Comparison of ENCODE assay signal across 27 cellular contexts in the genomic region with DNA sequence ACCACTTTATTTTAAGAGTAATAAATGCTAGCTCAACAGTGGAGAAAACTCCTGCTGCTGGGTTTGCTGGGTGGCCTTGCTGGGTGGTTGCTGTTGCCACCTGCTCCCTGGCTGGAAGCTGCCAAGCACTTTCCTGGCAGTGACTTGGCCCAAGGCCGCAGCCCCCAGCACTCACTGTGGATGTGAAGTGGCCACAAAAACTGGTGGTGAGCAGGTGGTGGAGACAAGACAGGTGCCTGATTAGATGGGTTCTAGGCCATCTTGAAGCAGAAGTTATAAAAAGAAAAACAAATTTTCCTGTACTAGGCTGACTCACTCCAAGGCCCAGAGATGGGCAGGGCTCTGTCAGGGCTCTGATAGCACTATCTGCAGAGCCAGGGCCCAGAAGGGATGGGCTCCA.
"Had no signal": no experiment of that assay in that cellular context is flagged by ENCODE, and none has a peak within 500 bp of the region (broad histone marks: within the 10 kb centered on the region; RNA-seq: fewer than 3 reads in every experiment).

No MANE protein-coding gene starts in this region.

- H3K4me1 ChIP-seq: adrenal gland, body of pancreas, esophagus squamous epithelium, gastroesophageal sphincter, heart right ventricle had no signal

- DNase-seq: activated CD4-positive, alpha-beta memory T cell treated with anti-CD3 and anti-CD28 coated beads for 36 hours; activated CD4-positive, alpha-beta T cell treated with anti-CD3 and anti-CD28 coated beads for 36 hours; activated CD4-positive, alpha-beta T cell treated with anti-CD3 and anti-CD28 coated beads, Interleukin-2, amount 10 ng/mL, durations not matched to agents 24 days and 14 days; activated CD4-positive, CD25-positive, alpha-beta regulatory T cell; activated CD4-positive, CD25-positive, alpha-beta regulatory T cell treated with anti-CD3 and anti-CD28 coated beads, Interleukin-2, amount 50 U/mL, for 72 hours; activated CD8-positive, alpha-beta T cell treated with anti-CD3 and anti-CD28 coated beads, Interleukin-2, amount 10 ng/mL, durations not matched to agents 7 days and 5 days; activated effector memory CD4-positive, alpha-beta T cell treated with anti-CD3 and anti-CD28 coated beads, Interleukin-2, amount 50 U/mL, for 16 hours; activated naive CD4-positive, alpha-beta T cell treated with anti-CD3 and anti-CD28 coated beads for 36 hours; activated naive CD8-positive, alpha-beta T cell treated with anti-CD3 and anti-CD28 coated beads for 36 hours; activated naive CD8-positive, alpha-beta T cell treated with anti-CD3 and anti-CD28 coated beads, Interleukin-2, amount 50 U/mL, for 24 hours; activated T-cell treated with anti-CD3 and anti-CD28 coated beads, Interleukin-2, amount 50 U/mL, for 4 hours; adrenal gland; amygdala; aorta; body of pancreas; caudate nucleus; cortex of kidney; dermis blood vessel endothelial cell; effector CD8-positive, alpha-beta T cell; esophagus squamous epithelium; foreskin melanocyte; heart right ventricle; T-helper 2 cell had no signal

- H3K27me3 ChIP-seq: body of pancreas had no signal

- H3K36me3 ChIP-seq: adrenal gland, esophagus squamous epithelium, gastroesophageal sphincter, heart right ventricle had no signal

- H3K27ac ChIP-seq: adrenal gland, body of pancreas, esophagus squamous epithelium, gastroesophageal sphincter, heart right ventricle had no signal

- H3K4me1 Mint-ChIP-seq: activated CD4-positive, alpha-beta T cell treated with anti-CD3 and anti-CD28 coated beads for 36 hours; activated CD4-positive, alpha-beta T cell treated with anti-CD3 and anti-CD28 coated beads, Interleukin-2, amount 10 ng/mL, durations not matched to agents 24 days and 14 days; activated naive CD4-positive, alpha-beta T cell treated with anti-CD3 and anti-CD28 coated beads, Interleukin-2, amount 50 U/mL, for 24 hours; activated naive CD8-positive, alpha-beta T cell treated with anti-CD3 and anti-CD28 coated beads for 36 hours; activated naive CD8-positive, alpha-beta T cell treated with anti-CD3 and anti-CD28 coated beads, Interleukin-2, amount 50 U/mL, for 24 hours had no signal

- H3K4me3 Mint-ChIP-seq: activated CD4-positive, alpha-beta memory T cell treated with anti-CD3 and anti-CD28 coated beads for 36 hours; activated CD4-positive, alpha-beta T cell treated with anti-CD3 and anti-CD28 coated beads for 36 hours; activated CD4-positive, alpha-beta T cell treated with anti-CD3 and anti-CD28 coated beads, Interleukin-2, amount 10 ng/mL, durations not matched to agents 24 days and 14 days; activated CD8-positive, alpha-beta T cell treated with anti-CD3 and anti-CD28 coated beads, Interleukin-2, amount 10 ng/mL, durations not matched to agents 7 days and 5 days; activated naive CD4-positive, alpha-beta T cell treated with anti-CD3 and anti-CD28 coated beads for 36 hours; activated naive CD4-positive, alpha-beta T cell treated with anti-CD3 and anti-CD28 coated beads, Interleukin-2, amount 50 U/mL, for 24 hours; activated naive CD8-positive, alpha-beta T cell treated with anti-CD3 and anti-CD28 coated beads for 36 hours; activated naive CD8-positive, alpha-beta T cell treated with anti-CD3 and anti-CD28 coated beads, Interleukin-2, amount 50 U/mL, for 24 hours; activated T-cell treated with anti-CD3 and anti-CD28 coated beads, Interleukin-2, amount 50 U/mL, for 4 hours; activated T-helper 1 cell treated with anti-CD3 and anti-CD28 coated beads, Interleukin-12 subunit alpha, Interleukin-12 subunit beta, Interleukin-2, Interleukin-4 antibody, amounts not matched to agents 30 ng/mL and 10 ng/mL and 1 ng/mL, durations not matched to agents 14 hours and 24 hours and 36 hours had no signal

- H3K27ac Mint-ChIP-seq: activated CD4-positive, alpha-beta memory T cell treated with anti-CD3 and anti-CD28 coated beads for 36 hours; activated CD4-positive, alpha-beta T cell treated with anti-CD3 and anti-CD28 coated beads for 36 hours; activated CD4-positive, alpha-beta T cell treated with anti-CD3 and anti-CD28 coated beads, Interleukin-2, amount 10 ng/mL, durations not matched to agents 24 days and 14 days; activated CD8-positive, alpha-beta T cell treated with anti-CD3 and anti-CD28 coated beads, Interleukin-2, amount 10 ng/mL, durations not matched to agents 7 days and 5 days; activated naive CD4-positive, alpha-beta T cell treated with anti-CD3 and anti-CD28 coated beads for 36 hours; activated naive CD4-positive, alpha-beta T cell treated with anti-CD3 and anti-CD28 coated beads, Interleukin-2, amount 50 U/mL, for 24 hours; activated naive CD8-positive, alpha-beta T cell treated with anti-CD3 and anti-CD28 coated beads for 36 hours; activated naive CD8-positive, alpha-beta T cell treated with anti-CD3 and anti-CD28 coated beads, Interleukin-2, amount 50 U/mL, for 24 hours; activated T-helper 1 cell treated with anti-CD3 and anti-CD28 coated beads, Interleukin-12 subunit alpha, Interleukin-12 subunit beta, Interleukin-2, Interleukin-4 antibody, amounts not matched to agents 30 ng/mL and 10 ng/mL and 1 ng/mL, durations not matched to agents 14 hours and 24 hours and 36 hours; activated T-helper 2 cell treated with anti-CD3 and anti-CD28 coated beads, Interferon-gamma antibody, Interleukin-2, Interleukin-4, amounts not matched to agents 10 μg/mL and 5 μg/mL and 100 μg/mL, durations not matched to agents 14 hours and 24 hours and 36 hours had no signal

- H3K4me3 ChIP-seq: adrenal gland, body of pancreas, esophagus squamous epithelium, gastroesophageal sphincter, heart right ventricle had no signal
